Comparison of ENCODE assay signal across 28 cellular contexts in the genomic region with DNA sequence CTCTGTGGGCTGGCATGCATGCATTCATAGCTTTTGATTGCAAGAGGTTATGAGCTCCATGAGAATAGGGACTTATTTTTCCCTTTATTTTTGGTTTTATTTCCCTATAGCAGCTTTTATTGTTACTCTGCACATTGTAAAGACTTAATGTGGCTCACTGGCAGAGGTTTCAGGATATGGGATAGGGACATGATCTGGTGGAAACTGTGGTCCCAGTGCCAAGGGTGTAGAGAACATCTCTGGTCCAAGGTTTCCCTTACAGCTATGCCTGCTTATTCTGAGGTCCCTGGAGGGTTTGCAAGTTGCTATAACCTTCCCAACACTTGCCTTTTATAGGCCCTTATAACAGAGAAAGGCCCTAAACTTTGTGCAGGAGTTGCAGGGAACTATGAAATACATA.
"Had no signal": no experiment of that assay in that cellular context is flagged by ENCODE, and none has a peak within 500 bp of the region (broad histone marks: within the 10 kb centered on the region; RNA-seq: fewer than 3 reads in every experiment).

No MANE protein-coding gene starts in this region.

- H3K4me1 Mint-ChIP-seq: activated naive CD4-positive, alpha-beta T cell treated with anti-CD3 and anti-CD28 coated beads, Interleukin-2, amount 50 U/mL, for 24 hours had no signal

- H3K4me1 ChIP-seq: body of pancreas had no signal

- H3K27me3 Mint-ChIP-seq: activated naive CD4-positive, alpha-beta T cell treated with anti-CD3 and anti-CD28 coated beads, Interleukin-2, amount 50 U/mL, for 24 hours; activated T-cell treated with anti-CD3 and anti-CD28 coated beads, Interleukin-2, amount 50 U/mL, for 24 hours had no signal

- H3K9me3 Mint-ChIP-seq: activated naive CD4-positive, alpha-beta T cell treated with anti-CD3 and anti-CD28 coated beads, Interleukin-2, amount 50 U/mL, for 24 hours; activated T-cell treated with anti-CD3 and anti-CD28 coated beads, Interleukin-2, amount 50 U/mL, for 24 hours; activated T-helper 1 cell treated with anti-CD3 and anti-CD28 coated beads, Interleukin-12 subunit alpha, Interleukin-12 subunit beta, Interleukin-2, Interleukin-4 antibody, amounts not matched to agents 30 ng/mL and 10 ng/mL and 1 ng/mL, durations not matched to agents 14 hours and 24 hours and 36 hours; WTC11 had no signal

- H3K4me3 Mint-ChIP-seq: activated CD8-positive, alpha-beta T cell treated with anti-CD3 and anti-CD28 coated beads, Interleukin-2, amount 10 ng/mL, durations not matched to agents 7 days and 5 days; activated naive CD4-positive, alpha-beta T cell treated with anti-CD3 and anti-CD28 coated beads, Interleukin-2, amount 50 U/mL, for 24 hours; activated T-cell treated with anti-CD3 and anti-CD28 coated beads, Interleukin-2, amount 50 U/mL, for 24 hours; activated T-helper 1 cell treated with anti-CD3 and anti-CD28 coated beads, Interleukin-12 subunit alpha, Interleukin-12 subunit beta, Interleukin-2, Interleukin-4 antibody, amounts not matched to agents 30 ng/mL and 10 ng/mL and 1 ng/mL, durations not matched to agents 14 hours and 24 hours and 36 hours; WTC11 had no signal

- DNase-seq: activated CD4-positive, alpha-beta T cell treated with anti-CD3 and anti-CD28 coated beads for 48 hours; activated CD4-positive, alpha-beta T cell treated with anti-CD3 and anti-CD28 coated beads, Interleukin-2, amount 50 U/mL, for 4 hours; activated CD4-positive, CD25-positive, alpha-beta regulatory T cell treated with anti-CD3 and anti-CD28 coated beads, Interleukin-2, amount 50 U/mL, for 72 hours; activated CD8-positive, alpha-beta T cell treated with anti-CD3 and anti-CD28 coated beads, Interleukin-2, amount 10 ng/mL, durations not matched to agents 7 days and 5 days; activated effector memory CD4-positive, alpha-beta T cell treated with Interleukin-2 at 50 U/mL for 16 hours; activated naive CD4-positive, alpha-beta T cell; activated T-cell treated with anti-CD3 and anti-CD28 coated beads, Interleukin-2, amount 50 U/mL, for 24 hours; aorta; body of pancreas; central memory CD4-positive, alpha-beta T cell; MV-4-11; NCI-H1092 treated with DMSO at 0.1 percent for 48 hours; NCI-H1417 treated with DMSO at 0.1 percent for 48 hours; NCI-H1694; NCI-H2029; NCI-H2107; NCI-H2171 treated with DMSO at 0.1 percent for 48 hours; NCI-H226; NCI-H526 treated with DMSO at 0.1 percent for 48 hours; NCI-H82; RPMI8226; SW 1271 had no signal

- H3K27ac ChIP-seq: body of pancreas, KMS-11, SK-N-MC had no signal

- H3K4me2 ChIP-seq: KMS-11 had no signal

- H3K36me3 Mint-ChIP-seq: activated naive CD4-positive, alpha-beta T cell treated with anti-CD3 and anti-CD28 coated beads, Interleukin-2, amount 50 U/mL, for 24 hours; WTC11 had no signal

- H3K27ac Mint-ChIP-seq: activated CD8-positive, alpha-beta T cell treated with anti-CD3 and anti-CD28 coated beads, Interleukin-2, amount 10 ng/mL, durations not matched to agents 7 days and 5 days; activated naive CD4-positive, alpha-beta T cell treated with anti-CD3 and anti-CD28 coated beads, Interleukin-2, amount 50 U/mL, for 24 hours; activated T-cell treated with anti-CD3 and anti-CD28 coated beads, Interleukin-2, amount 50 U/mL, for 24 hours; activated T-helper 1 cell treated with anti-CD3 and anti-CD28 coated beads, Interleukin-12 subunit alpha, Interleukin-12 subunit beta, Interleukin-2, Interleukin-4 antibody, amounts not matched to agents 30 ng/mL and 10 ng/mL and 1 ng/mL, durations not matched to agents 14 hours and 24 hours and 36 hours; WTC11 had no signal

- H3K4me3 ChIP-seq: body of pancreas, SK-N-MC had no signal

- H3K27me3 ChIP-seq: body of pancreas had no signal

- FAIRE-seq: bronchial epithelial cell had no signal

- H3K9me3 ChIP-seq: body of pancreas had no signal

- H3K9ac ChIP-seq: KMS-11 had no signal
